In the genomic region with DNA sequence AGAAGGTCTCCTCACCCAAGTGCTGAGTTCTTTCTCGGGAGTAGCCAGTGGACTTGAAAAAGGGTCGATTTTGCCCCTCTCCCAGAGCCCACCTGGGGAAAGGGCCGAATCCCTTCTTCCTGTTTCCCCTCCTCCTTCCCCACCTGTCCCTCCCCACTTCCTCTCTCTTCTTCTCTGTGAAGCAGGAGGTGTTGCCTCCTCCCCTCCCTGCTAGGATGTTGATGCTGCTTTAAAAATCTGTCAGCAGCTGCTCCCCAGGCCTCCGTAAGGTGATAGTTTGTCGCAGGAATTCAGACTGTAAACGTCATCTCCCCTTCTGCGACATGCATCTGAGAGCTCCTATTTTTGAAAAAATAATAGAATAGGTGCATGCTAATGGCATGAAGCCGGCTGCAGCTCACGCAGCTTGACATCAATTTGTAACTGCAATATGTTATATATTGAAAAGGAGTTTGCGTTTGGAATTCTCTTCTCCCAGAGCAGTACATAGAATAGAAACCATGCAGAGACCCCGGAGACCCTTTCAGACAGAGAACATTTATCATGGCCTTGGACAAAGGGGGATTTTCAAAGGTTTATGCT, we compare ENCODE assay signal across 23 cellular contexts.
DNase-seq lines count a peak whose midpoint lies in the region; ATAC-seq, FAIRE-seq and TF ChIP-seq lines count a peak whose summit lies in the region.
"Had no signal": no experiment of that assay in that cellular context is flagged by ENCODE, and none has a peak within 500 bp of the region (broad histone marks: within the 10 kb centered on the region; RNA-seq: fewer than 3 reads in every experiment).

No MANE protein-coding gene starts in this region.

- no peaks in the 10 kb centered on the region for H3K9me3 Mint-ChIP-seq in activated naive CD8-positive, alpha-beta T cell treated with anti-CD3 and anti-CD28 coated beads for 36 hours
- H3K9me3 Mint-ChIP-seq in activated naive CD8-positive, alpha-beta T cell treated with anti-CD3 and anti-CD28 coated beads, Interleukin-2, amount 50 U/mL, for 24 hours: no peaks in the 10 kb centered on the region
- no peaks in the 10 kb centered on the region for H3K9me3 Mint-ChIP-seq in nephron
- H3K9me3 Mint-ChIP-seq: CD8-positive, alpha-beta memory T cell; H9 had no signal

- H3K27me3 Mint-ChIP-seq in activated naive CD8-positive, alpha-beta T cell treated with anti-CD3 and anti-CD28 coated beads for 36 hours: no peaks in the 10 kb centered on the region
- no peaks in the 10 kb centered on the region for H3K27me3 Mint-ChIP-seq in activated naive CD8-positive, alpha-beta T cell treated with anti-CD3 and anti-CD28 coated beads, Interleukin-2, amount 50 U/mL, for 24 hours
- H3K27me3 Mint-ChIP-seq in nephron (ENCODE audit: low read depth): peaks cover 4% of the 10 kb centered on the region
- H3K27me3 Mint-ChIP-seq: CD8-positive, alpha-beta memory T cell had no signal

- no peak overlapping the region for H3K9ac ChIP-seq in K562 (ENCODE audit: insufficient read depth in 1 of 2, low read depth in 2 of 2, low read length in 2 of 2)
- H3K9ac ChIP-seq: KMS-11 had no signal

- no peaks in the 10 kb centered on the region for H3K9me1 ChIP-seq in K562 (ENCODE audit: control insufficient read depth, insufficient read depth, low read length)

- no TSS peak for BruUV-seq in K562 (replicated peaks; lab: Mats Ljungman, UMichigan)

- H3K27ac ChIP-seq in K562 (ENCODE audit: extremely low read depth, low read depth, low read length): no peak overlapping the region
- H3K27ac ChIP-seq: C4-2B, KMS-11, SJSA1 had no signal

- no peak for ATAC-seq in activated naive CD8-positive, alpha-beta T cell treated with anti-CD3 and anti-CD28 coated beads, Interleukin-2, amount 50 U/mL, for 24 hours
- ATAC-seq in K562 (no peak), GM19455 (IDR thresholded peaks at IDR 0.05; ENCODE audit: unreplicated experiment) (no peak)

- H3K36me3 ChIP-seq in K562 (ENCODE audit: control insufficient read depth, insufficient read depth, low read length): no peaks in the 10 kb centered on the region
- H3K36me3 ChIP-seq: SJSA1 had no signal

- no peak overlapping the region for H3K4me2 ChIP-seq in K562 (ENCODE audit: insufficient read depth, low read length)
- H3K4me2 ChIP-seq: KMS-11 had no signal

- no peak for TF ChIP-seq RAD21 in K562 (CRISPR knock-in tag; conservative IDR thresholded peaks at IDR 0.05 in 1 of 2, IDR thresholded peaks at IDR 0.05 in 1 of 2)

- peaks cover 46 to 57% of the 10 kb centered on the region in 2 experiments for H3K27me3 ChIP-seq in K562 (ENCODE audit: control insufficient read depth in 2 of 2, insufficient read depth in 2 of 2, low read length in 2 of 2)
- H3K27me3 ChIP-seq: SJSA1 had no signal

- H3K9me3 ChIP-seq in K562 (replicated peaks; ENCODE audit: control insufficient read depth, insufficient read depth, low read depth, low read length): no peaks in the 10 kb centered on the region
- H3K9me3 ChIP-seq: SJSA1 had no signal

- no peak for DNase-seq in activated naive CD8-positive, alpha-beta T cell treated with anti-CD3 and anti-CD28 coated beads for 36 hours
- DNase-seq in activated naive CD8-positive, alpha-beta T cell treated with anti-CD3 and anti-CD28 coated beads, Interleukin-2, amount 50 U/mL, for 24 hours: no peak
- no peak for DNase-seq in K562 (ENCODE audit: extremely low read depth in 1 of 4, low spot score in 3 of 4)
- DNase-seq in NCI-H1092 treated with DMSO at 0.1 percent for 48 hours (lab: John Stamatoyannopoulos, UW): no peak
- DNase-seq in activated gamma-delta T cell (lab: John Stamatoyannopoulos, UW): no peak
- DNase-seq in HUDEP-2 (lab: John Stamatoyannopoulos, UW; ENCODE audit: unreplicated experiment in 76 of 76): no peak
- DNase-seq: AML-193; Calu3; CD8-positive, alpha-beta memory T cell; DMS153; GF-D8; H9; NCI-H1105 treated with DMSO at 0.1 percent for 48 hours; NCI-H2029 treated with DMSO at 0.1 percent for 48 hours; NCI-H774; OCI-M1 had no signal

- in situ Hi-C loops in K562 (cut with MboI): no loop called here

- H3K4me3 ChIP-seq in K562: no peak overlapping the region
- H3K4me3 ChIP-seq: SJSA1 had no signal

- 2% methylated on average over 10 of the region's 11 CpGs for WGBS in K562 (ENCODE audit: insufficient coverage, low coverage, missing lambda C conversion rate)

- no peak for TF ChIP-seq POLR2A in K562 (conservative IDR thresholded peaks at IDR 0.05)

- H3K27ac Mint-ChIP-seq in activated naive CD8-positive, alpha-beta T cell treated with anti-CD3 and anti-CD28 coated beads for 36 hours: no peak overlapping the region
- no peak overlapping the region for H3K27ac Mint-ChIP-seq in activated naive CD8-positive, alpha-beta T cell treated with anti-CD3 and anti-CD28 coated beads, Interleukin-2, amount 50 U/mL, for 24 hours
- H3K27ac Mint-ChIP-seq in nephron: peak overlapping the region; percentile 14 to 82 (median 69)
- H3K27ac Mint-ChIP-seq: CD8-positive, alpha-beta memory T cell had no signal

- no peaks in the 10 kb centered on the region for H4K20me1 ChIP-seq in K562 (replicated peaks; ENCODE audit: control insufficient read depth, insufficient read depth, low read length)

- CTCF ChIA-PET in K562 (lab: Yijun Ruan, JAX; ENCODE audit: low intra/inter-chr PET ratio): no interaction called here

- no peak overlapping the region for H2AFZ ChIP-seq in K562 (ENCODE audit: low read depth, low read length)

- FAIRE-seq in K562 (lab: Jason Lieb, UNC): no peak
- FAIRE-seq: GM19239, RCC 7860 had no signal

- H3K79me2 ChIP-seq in K562 (ENCODE audit: control insufficient read depth, insufficient read depth, low read length): no peaks in the 10 kb centered on the region

- intact Hi-C loops in K562 (cut with micrococcal nuclease): no loop called here

- no peak for TF ChIP-seq EP300 in K562 (IDR thresholded peaks at IDR 0.05; ENCODE audit: low read length)

- POLR2A ChIA-PET in K562 (lab: Yijun Ruan, JAX): interaction anchor here (0.6 to 1.0 kb wide), 2 partner anchors 10 to 32 kb away, joined by 3 to 4 read pairs; no protein-coding TSS in a partner anchor

- no peaks in the 10 kb centered on the region for H3K4me1 ChIP-seq in K562 (replicated peaks in 1 of 2; ENCODE audit: control insufficient read depth in 2 of 2, insufficient read depth in 2 of 2, low read length in 2 of 2)
- H3K4me1 ChIP-seq: SJSA1 had no signal

- no peaks in the 10 kb centered on the region for H3K4me1 Mint-ChIP-seq in activated naive CD8-positive, alpha-beta T cell treated with anti-CD3 and anti-CD28 coated beads for 36 hours
- no peaks in the 10 kb centered on the region for H3K4me1 Mint-ChIP-seq in activated naive CD8-positive, alpha-beta T cell treated with anti-CD3 and anti-CD28 coated beads, Interleukin-2, amount 50 U/mL, for 24 hours
- peaks cover 34% of the 10 kb centered on the region for H3K4me1 Mint-ChIP-seq in nephron
- H3K4me1 Mint-ChIP-seq: CD8-positive, alpha-beta memory T cell had no signal

- TF ChIP-seq CTCF in K562 (IDR thresholded peaks at IDR 0.05 in 2 of 3, conservative IDR thresholded peaks at IDR 0.05 in 1 of 3; ENCODE audit: insufficient read depth in 2 of 3, low read depth in 1 of 3, low read length in 3 of 3) (no peak), nephron (IDR thresholded peaks at IDR 0.05; ENCODE audit: unreplicated experiment in 3 of 3) (no peak)

- H3K36me3 Mint-ChIP-seq in activated naive CD8-positive, alpha-beta T cell treated with anti-CD3 and anti-CD28 coated beads for 36 hours: no peaks in the 10 kb centered on the region
- no peaks in the 10 kb centered on the region for H3K36me3 Mint-ChIP-seq in activated naive CD8-positive, alpha-beta T cell treated with anti-CD3 and anti-CD28 coated beads, Interleukin-2, amount 50 U/mL, for 24 hours (ENCODE audit: low read depth)
- H3K36me3 Mint-ChIP-seq in nephron (ENCODE audit: low read depth): peaks cover 8% of the 10 kb centered on the region
- H3K36me3 Mint-ChIP-seq: CD8-positive, alpha-beta memory T cell had no signal

- peak overlapping the region; percentile 16 for H3K4me3 Mint-ChIP-seq in activated naive CD8-positive, alpha-beta T cell treated with anti-CD3 and anti-CD28 coated beads for 36 hours
- no peak overlapping the region for H3K4me3 Mint-ChIP-seq in activated naive CD8-positive, alpha-beta T cell treated with anti-CD3 and anti-CD28 coated beads, Interleukin-2, amount 50 U/mL, for 24 hours
- peak overlapping the region in 1 of 3 experiments; percentile 34 for H3K4me3 Mint-ChIP-seq in nephron
- H3K4me3 Mint-ChIP-seq: CD8-positive, alpha-beta memory T cell; H9 had no signal

TF ChIP-seq in K562, 482 proteins besides CTCF, POLR2A, EP300 and RAD21:
- TF ChIP-seq SPI1 (IDR thresholded peaks at IDR 0.05; ENCODE audit: borderline replicate concordance, low read depth, low read length) (peak; percentile 36; the same call in 1 of the 2 replicates), TBL1XR1 (IDR thresholded peaks at IDR 0.05; ENCODE audit: low read length in 2 of 2) (no peak)

Comparison
In these comparisons a context has a peak if more than half of its experiments do, and no peak if none do; other contexts are left out.
1. H3K27ac Mint-ChIP-seq: peak in nephron (3 of 3); none in activated naive CD8-positive, alpha-beta T cell treated with anti-CD3 and anti-CD28 coated beads for 36 hours (single experiment) and activated naive CD8-positive, alpha-beta T cell treated with anti-CD3 and anti-CD28 coated beads, Interleukin-2, amount 50 U/mL, for 24 hours (single experiment).